ENCODE assay signal across 8 cellular contexts in the genomic region with DNA sequence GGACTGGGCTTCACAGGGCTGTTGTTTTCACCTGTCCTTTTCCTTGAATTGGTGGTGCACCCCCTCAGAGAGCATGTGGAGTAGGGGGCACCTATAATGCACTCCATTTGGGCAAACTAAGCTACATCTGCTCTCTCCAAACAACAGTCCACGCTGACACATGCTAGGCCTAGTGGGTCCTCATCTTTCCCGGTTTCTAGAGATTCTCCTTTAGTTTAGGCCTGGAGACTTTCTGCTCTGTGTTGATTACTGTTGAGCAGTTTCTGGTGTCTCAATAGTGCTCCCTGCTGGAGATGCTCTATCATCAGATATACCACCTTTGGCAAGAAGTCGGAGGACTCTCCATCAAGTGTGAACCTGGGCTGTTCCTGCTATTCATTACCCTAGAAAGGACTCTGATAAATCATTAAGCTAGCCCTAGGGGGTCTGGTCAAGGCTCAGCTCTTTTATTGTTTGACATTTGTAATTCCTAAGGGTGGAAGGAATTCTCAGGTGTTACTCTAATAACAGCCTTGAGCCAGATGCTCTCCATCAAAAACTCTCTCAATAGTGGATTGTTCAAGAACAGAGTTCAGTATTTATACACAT.
DNase-seq lines count a peak whose midpoint lies in the region; ATAC-seq and TF ChIP-seq lines count a peak whose summit lies in the region.

No MANE protein-coding gene starts in this region.

- CTCF ChIA-PET in SK-N-SH (lab: Yijun Ruan, JAX) = interaction anchor here (0.6 to 2.6 kb wide), 5 partner anchors 10 to 66 kb away, joined by 3 to 15 read pairs (median 4); no protein-coding TSS in a partner anchor

- no peak overlapping the region for H3K9ac ChIP-seq in SK-N-SH

- no peak for TF ChIP-seq EP300 in SK-N-SH (IDR thresholded peaks at IDR 0.05; ENCODE audit: borderline replicate concordance in 1 of 2, low read depth in 1 of 2, low read length in 1 of 2)

- no peaks in the 10 kb centered on the region for H3F3A ChIP-seq in SK-N-SH (replicated peaks; ENCODE audit: insufficient read depth)

- no peaks in the 10 kb centered on the region for H3K9me2 ChIP-seq in SK-N-SH

- WGBS in SK-N-SH (ENCODE audit: low lambda C conversion rate) = 0% methylated on average over 3 of the region's 3 CpGs

- peak; percentile 60 for TF ChIP-seq RAD21 in SK-N-SH (IDR thresholded peaks at IDR 0.05; ENCODE audit: low read length)

- intact Hi-C loops in left ventricle myocardium inferior (cut with micrococcal nuclease) (loop anchor here (5.0 kb wide), 1 partner anchor 66 kb away; a partner anchor contains a TSS), gastrocnemius medialis (cut with DNase I; ENCODE audit: low total_unique reads) (loop anchor here (1.0 to 5.0 kb wide), 2 partner anchors 66 to 286 kb away; no protein-coding TSS in a partner anchor)

- no peak overlapping the region for H3K4me2 ChIP-seq in SK-N-SH

- DNase-seq in DMS53 (lab: John Stamatoyannopoulos, UW) (peak; percentile 86), GM20000 (ENCODE audit: low spot score) (peak; percentile 55), HPDE6-E6E7 (ENCODE audit: extremely low spot score) (peak; percentile 63), SK-N-SH (no peak), left ventricle myocardium inferior (no peak), gastrocnemius medialis (peak in 1 of 2 donors; percentile 10), NCI-H2196 (lab: John Stamatoyannopoulos, UW; ENCODE audit: unreplicated experiment) (no peak)
- DNase-seq in activated naive CD8-positive, alpha-beta T cell treated with anti-CD3 and anti-CD28 coated beads, Interleukin-2, amount 50 U/mL, for 16 hours (ENCODE audit: low read depth, low spot score) = peak; percentile 17

- H2AFZ ChIP-seq in SK-N-SH (ENCODE audit: low read depth) = no peak overlapping the region

- H3K27ac ChIP-seq in SK-N-SH (ENCODE audit: low read depth in 2 of 2, low read length in 1 of 2) (no peak overlapping the region), left ventricle myocardium inferior (replicated peaks) (no peak overlapping the region), gastrocnemius medialis (no peak overlapping the region)

- peak; percentile 14 for TF ChIP-seq CTCF in GM20000 (IDR thresholded peaks at IDR 0.05; ENCODE audit: extremely low read depth, missing control alignments)
- peak; percentile 58 for TF ChIP-seq CTCF in SK-N-SH (IDR thresholded peaks at IDR 0.05)
- TF ChIP-seq CTCF in left ventricle myocardium inferior (IDR thresholded peaks at IDR 0.05; ENCODE audit: borderline replicate concordance) = peak; percentile 70
- TF ChIP-seq CTCF in gastrocnemius medialis (IDR thresholded peaks at IDR 0.05 in 4 of 5, conservative IDR thresholded peaks at IDR 0.05 in 1 of 5) = peak; percentile 34 to 66 (median 59)

- in situ Hi-C loops in gastrocnemius medialis (cut with MboI; ENCODE audit: low sequenced_read_pairs in 4 of 4) = loop anchor here in 3 of 4 donors (5.0 to 10.0 kb wide), 2 partner anchors 66 to 69 kb away; a partner anchor contains a TSS

- peaks cover 18% of the 10 kb centered on the region; the same call in 1 of the 2 replicates for H3K27me3 ChIP-seq in SK-N-SH (ENCODE audit: insufficient read depth)
- peaks cover 8% of the 10 kb centered on the region for H3K27me3 ChIP-seq in left ventricle myocardium inferior (ENCODE audit: low read depth)
- H3K27me3 ChIP-seq in gastrocnemius medialis = no peaks in the 10 kb centered on the region

- H3K9me3 ChIP-seq in SK-N-SH (no peaks in the 10 kb centered on the region), left ventricle myocardium inferior (replicated peaks) (no peaks in the 10 kb centered on the region), gastrocnemius medialis (no peaks in the 10 kb centered on the region)

- H4K20me1 ChIP-seq in SK-N-SH (ENCODE audit: insufficient read depth) = no peaks in the 10 kb centered on the region

- POLR2A ChIA-PET in SK-N-SH (lab: Yijun Ruan, JAX) = no interaction called here

- no peaks in the 10 kb centered on the region for H3K79me2 ChIP-seq in SK-N-SH (ENCODE audit: insufficient read depth)

- H3K36me3 ChIP-seq in SK-N-SH (replicated peaks in 1 of 2; ENCODE audit: control insufficient read depth in 1 of 2, insufficient read depth in 2 of 2, low read length in 1 of 2) (no peaks in the 10 kb centered on the region), left ventricle myocardium inferior (no peaks in the 10 kb centered on the region), gastrocnemius medialis (no peaks in the 10 kb centered on the region)

- TF ChIP-seq POLR2A in gastrocnemius medialis (IDR thresholded peaks at IDR 0.05) = no peak

- peak; percentile 89 to 98 for ATAC-seq in gastrocnemius medialis

- H3K4me1 ChIP-seq in SK-N-SH (ENCODE audit: control insufficient read depth in 1 of 2, insufficient read depth in 2 of 2, low read depth in 1 of 2, low read length in 1 of 2) (no peaks in the 10 kb centered on the region), left ventricle myocardium inferior (no peaks in the 10 kb centered on the region), gastrocnemius medialis (no peaks in the 10 kb centered on the region)

- H3K4me3 ChIP-seq in SK-N-SH (ENCODE audit: low read depth in 2 of 2, low read length in 1 of 2) = no peak overlapping the region; a peak in 1 of 4 replicates
- H3K4me3 ChIP-seq in left ventricle myocardium inferior = no peak overlapping the region
- H3K4me3 ChIP-seq in gastrocnemius medialis = no peak overlapping the region

TF ChIP-seq in SK-N-SH, 30 proteins besides CTCF, POLR2A, EP300 and RAD21:
- TF ChIP-seq SMC3 (IDR thresholded peaks at IDR 0.05; ENCODE audit: low read depth, low read length) = peak; percentile 38
- TF ChIP-seq ELF1 (IDR thresholded peaks at IDR 0.05) = no peak
- no peak for TF ChIP-seq NFIC (IDR thresholded peaks at IDR 0.05; ENCODE audit: borderline replicate concordance)

Comparison
In these comparisons a context has a peak if more than half of its experiments do, and no peak if none do; other contexts are left out.
1. DNase-seq: peak in DMS53 (single experiment), GM20000 (single experiment), HPDE6-E6E7 (single experiment) and activated naive CD8-positive, alpha-beta T cell treated with anti-CD3 and anti-CD28 coated beads, Interleukin-2, amount 50 U/mL, for 16 hours (single experiment); none in SK-N-SH (single experiment), left ventricle myocardium inferior (single experiment) and NCI-H2196 (single experiment).
2. CTCF ChIP-seq: peak in every context shown above with its lines; median percentile 70 in left ventricle myocardium inferior; 59 in gastrocnemius medialis; 58 in SK-N-SH; 14 in GM20000.